8 cellular contexts compared by ENCODE assay signal in the genomic region with DNA sequence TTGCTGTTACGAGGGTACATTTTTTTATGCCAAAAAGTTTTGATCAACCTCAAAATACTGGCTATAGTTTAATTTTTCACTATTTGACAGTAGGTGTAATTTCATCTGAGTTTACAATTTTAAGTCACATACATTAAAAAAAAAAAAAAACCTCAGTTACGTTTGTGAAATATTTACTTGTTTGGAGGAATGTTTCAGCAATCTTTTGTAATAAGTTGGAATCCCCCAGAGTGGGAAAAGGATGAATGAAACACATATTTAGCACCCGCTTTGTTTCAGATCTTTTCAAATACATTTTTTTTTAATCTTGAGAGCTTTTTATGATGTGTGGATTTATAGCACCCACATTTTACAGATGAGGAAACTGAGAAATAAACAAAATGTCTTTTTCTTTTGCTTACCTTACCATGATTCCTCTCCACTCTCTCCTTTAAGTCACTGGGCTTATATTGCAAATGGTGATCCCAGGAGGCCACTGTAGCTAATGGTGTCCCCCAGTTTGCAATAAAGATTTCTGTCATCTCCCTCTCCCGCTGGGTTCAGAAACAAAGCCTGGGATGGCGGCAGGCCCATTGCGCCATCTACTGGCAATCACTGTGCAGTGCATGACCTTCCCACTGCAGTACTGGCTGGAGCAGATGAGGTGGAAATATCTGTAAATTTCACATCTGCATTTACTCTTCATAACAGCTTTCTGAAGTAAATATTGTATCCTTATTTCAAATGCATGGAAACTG. TPM values are rescaled to one million over a fixed set of nuclear protein-coding genes. Genes with fewer than 3 reads are reported as not detected.
A peak's percentile ranks its signal among the peaks of the same experiment; 100 is the strongest.
DNase-seq lines count a peak whose midpoint lies in the region; ATAC-seq and TF ChIP-seq lines count a peak whose summit lies in the region.

No MANE protein-coding gene starts in this region.

- H3K4me3 ChIP-seq in Loucy (ENCODE audit: low read length, poor library complexity, severe bottlenecking) (no peak overlapping the region), gastrocnemius medialis (no peak overlapping the region)

- H3K27me3 ChIP-seq in Loucy (ENCODE audit: insufficient read depth, low read length, poor library complexity, severe bottlenecking) (no peaks in the 10 kb centered on the region), gastrocnemius medialis (peaks cover 0 to 18% (median 0%) of the 10 kb centered on the region in 3 donors)

- in situ Hi-C loops in gastrocnemius medialis (cut with MboI; ENCODE audit: low sequenced_read_pairs in 4 of 4) = loop anchor here (5.0 to 25.0 kb wide), 4 partner anchors 161 to 184 kb away; a partner anchor contains a TSS

- H2AFZ ChIP-seq in Loucy (ENCODE audit: low read length) = peak overlapping the region; percentile 22

- no peak overlapping the region for H3K9ac ChIP-seq in Loucy (ENCODE audit: low read depth, low read length, poor library complexity, severe bottlenecking)

- H4K20me1 ChIP-seq in Loucy (ENCODE audit: insufficient read depth, low read length, poor library complexity, severe bottlenecking) = no peaks in the 10 kb centered on the region

- ATAC-seq in GM18861 (IDR thresholded peaks at IDR 0.05; ENCODE audit: unreplicated experiment) = peak; percentile 54
- ATAC-seq in gastrocnemius medialis = peak; percentile 50 to 64
- ATAC-seq in GM18858 (IDR thresholded peaks at IDR 0.05; ENCODE audit: unreplicated experiment) = no peak

- no peak overlapping the region for H3K4me2 ChIP-seq in Loucy (ENCODE audit: low read depth, low read length, poor library complexity, severe bottlenecking)

- no peak overlapping the region for H3K27ac ChIP-seq in gastrocnemius medialis

- H3K9me3 ChIP-seq in Loucy (ENCODE audit: insufficient read depth, low read depth, low read length) (no peaks in the 10 kb centered on the region), gastrocnemius medialis (no peaks in the 10 kb centered on the region)

- TF ChIP-seq CTCF in AG09319 (IDR thresholded peaks at IDR 0.05; ENCODE audit: low read depth, low read length) (peak; percentile 100), Loucy (conservative IDR thresholded peaks at IDR 0.05; ENCODE audit: low read length) (peak; percentile 100), gastrocnemius medialis (IDR thresholded peaks at IDR 0.05 in 4 of 5, conservative IDR thresholded peaks at IDR 0.05 in 1 of 5) (peak; percentile 55 to 95 (median 69))

- no peaks in the 10 kb centered on the region for H3K9me2 ChIP-seq in Loucy (replicated peaks; ENCODE audit: low read depth, low read length)

- intact Hi-C loops in gastrocnemius medialis (cut with DNase I; ENCODE audit: low total_unique reads) = loop anchor here (10.0 kb wide), 1 partner anchor 174 kb away; no protein-coding TSS in a partner anchor

- no peaks in the 10 kb centered on the region for H3F3A ChIP-seq in Loucy (ENCODE audit: low read depth)

- H3K4me1 ChIP-seq in Loucy (ENCODE audit: insufficient read depth, low read length, poor library complexity, severe bottlenecking) (no peaks in the 10 kb centered on the region), gastrocnemius medialis (no peaks in the 10 kb centered on the region)

- DNase-seq in AG09319 (ENCODE audit: extremely low read depth, low read depth) (no peak), T-helper 9 cell (peak; percentile 42), anterior cingulate cortex (lab: John Stamatoyannopoulos, UW) (peak in 46 of 58 donors; percentile 1 to 75 (median 20)), hepatic stellate cell (ENCODE audit: low spot score) (peak; percentile 73), gastrocnemius medialis (peak in 1 of 2 donors; percentile 34)

- H3K36me3 ChIP-seq in Loucy (ENCODE audit: insufficient read depth, low read length) (no peaks in the 10 kb centered on the region), gastrocnemius medialis (no peaks in the 10 kb centered on the region)

- H3K79me2 ChIP-seq in Loucy (ENCODE audit: insufficient read depth, low read length) = no peaks in the 10 kb centered on the region

- TF ChIP-seq POLR2A in gastrocnemius medialis (IDR thresholded peaks at IDR 0.05) = no peak

RNA-seq across cellular contexts. Expression of a gene that starts 27.7 kb away (rescaled TPM):
- total RNA-seq in gastrocnemius medialis = 1 to 10 TPM in 1 of 4 donors, under 1 TPM in 1, not detected in 2; 0.98 to 4.8 TPM

RNA-seq across cellular contexts. Expression of a gene that starts 45.1 kb away (rescaled TPM):
- under 1 TPM in 2 of 4 donors, not detected in 2; 0.42 to 0.49 TPM for total RNA-seq in gastrocnemius medialis

RNA-seq across cellular contexts. Expression of a gene that starts 47.8 kb away (rescaled TPM):
- not detected for total RNA-seq in gastrocnemius medialis

RNA-seq across cellular contexts. Expression of a gene that starts 58.8 kb away (rescaled TPM):
- total RNA-seq in gastrocnemius medialis = 1 to 10 TPM in 1 of 4 donors, under 1 TPM in 1, not detected in 2; 0.68 to 1.7 TPM
